8 cellular contexts compared by ENCODE assay signal in genomic region chr14:63174760-63175191, GRCh38. TPM values are rescaled to one million over a fixed set of nuclear protein-coding genes. Genes with fewer than 3 reads are reported as not detected.
A peak's percentile ranks its signal among the peaks of the same experiment; 100 is the strongest.
DNase-seq lines count a peak whose midpoint lies in the region; ATAC-seq and TF ChIP-seq lines count a peak whose summit lies in the region.

No MANE protein-coding gene starts in this region.

- H3K27ac Mint-ChIP-seq in endodermal cell (no peak overlapping the region), mesothelial cell of epicardium (no peak overlapping the region)

- H3K27me3 ChIP-seq in endodermal cell (ENCODE audit: control insufficient read depth, insufficient read depth, low read length, poor library complexity, severe bottlenecking) = no peaks in the 10 kb centered on the region

- TF ChIP-seq CTCF in AG09309 (IDR thresholded peaks at IDR 0.05; ENCODE audit: control insufficient read depth, insufficient read depth, low read depth, low read length, missing control alignments) = peak; percentile 60
- TF ChIP-seq CTCF in endodermal cell (conservative IDR thresholded peaks at IDR 0.05) = peak; percentile 95
- peak; percentile 53 for TF ChIP-seq CTCF in mesothelial cell of epicardium (IDR thresholded peaks at IDR 0.05; ENCODE audit: unreplicated experiment)

- H3K27me3 Mint-ChIP-seq in endodermal cell (ENCODE audit: insufficient read depth) (no peaks in the 10 kb centered on the region), mesothelial cell of epicardium (ENCODE audit: low read depth) (no peaks in the 10 kb centered on the region)

- H3K4me3 Mint-ChIP-seq in endodermal cell (no peak overlapping the region), mesothelial cell of epicardium (no peak overlapping the region)

- ATAC-seq in HG02840 (IDR thresholded peaks at IDR 0.05; ENCODE audit: low FRiP score, unreplicated experiment) (no peak), HG03045 (IDR thresholded peaks at IDR 0.05; ENCODE audit: unreplicated experiment) (no peak)

- H3K4me3 ChIP-seq in AG09309 (ENCODE audit: control insufficient read depth, low read depth, low read length) = no peak overlapping the region
- H3K4me3 ChIP-seq in endodermal cell (ENCODE audit: low read length) = no peak overlapping the region

- peak overlapping the region; percentile 46 for H3K27ac ChIP-seq in endodermal cell (ENCODE audit: low read depth, low read length)

- H3K36me3 ChIP-seq in endodermal cell (ENCODE audit: control insufficient read depth, insufficient read depth, low read length) = no peaks in the 10 kb centered on the region

- no peak overlapping the region for H3K9ac ChIP-seq in endodermal cell (ENCODE audit: extremely low read depth, low read length, poor library complexity, severe bottlenecking)

- CTCF ChIA-PET in HEK293T (lab: Yijun Ruan, JAX) = interaction anchor here (0.6 to 2.0 kb wide), 8 partner anchors 12 to 228 kb away, joined by 3 to 7 read pairs (median 3); no protein-coding TSS in a partner anchor

- H3K36me3 Mint-ChIP-seq in endodermal cell (ENCODE audit: low read depth) (no peaks in the 10 kb centered on the region), mesothelial cell of epicardium (no peaks in the 10 kb centered on the region)

- POLR2A ChIA-PET in HEK293T (lab: Yijun Ruan, JAX) = no interaction called here

- DNase-seq in AG09309 (ENCODE audit: low read depth) = no peak
- DNase-seq in HEK293T (ENCODE audit: extremely low spot score) = peak; percentile 51
- DNase-seq in NCI-H82 (lab: John Stamatoyannopoulos, UW) = peak; percentile 67
- DNase-seq in endodermal cell = no peak
- no peak for DNase-seq in mesothelial cell of epicardium (ENCODE audit: low spot score in 2 of 2, unreplicated experiment in 2 of 2)
- DNase-seq in MV-4-11 (lab: John Stamatoyannopoulos, UW) = no peak

- H3K4me1 Mint-ChIP-seq in endodermal cell (no peaks in the 10 kb centered on the region), mesothelial cell of epicardium (no peaks in the 10 kb centered on the region)

- H3K9me3 Mint-ChIP-seq in endodermal cell (no peaks in the 10 kb centered on the region), mesothelial cell of epicardium (no peaks in the 10 kb centered on the region)

- H3K9me3 ChIP-seq in endodermal cell (ENCODE audit: control insufficient read depth, low read length) = no peaks in the 10 kb centered on the region

- WGBS in endodermal cell (ENCODE audit: insufficient coverage in 1 of 2, insufficient read length in 1 of 2), 2 experiments = 17 to 35% methylated on average over 1 to 2 of the region's 2 CpGs

- no peaks in the 10 kb centered on the region for H3K4me1 ChIP-seq in endodermal cell (ENCODE audit: control insufficient read depth, insufficient read depth, low read length)

TF ChIP-seq in HEK293T, 16 proteins besides CTCF, POLR2A, EP300 and RAD21:
- no peak for TF ChIP-seq SP1 (IDR thresholded peaks at IDR 0.05)
- no peak for TF ChIP-seq ZNF384 (IDR thresholded peaks at IDR 0.05)
- TF ChIP-seq, protein P1, sequence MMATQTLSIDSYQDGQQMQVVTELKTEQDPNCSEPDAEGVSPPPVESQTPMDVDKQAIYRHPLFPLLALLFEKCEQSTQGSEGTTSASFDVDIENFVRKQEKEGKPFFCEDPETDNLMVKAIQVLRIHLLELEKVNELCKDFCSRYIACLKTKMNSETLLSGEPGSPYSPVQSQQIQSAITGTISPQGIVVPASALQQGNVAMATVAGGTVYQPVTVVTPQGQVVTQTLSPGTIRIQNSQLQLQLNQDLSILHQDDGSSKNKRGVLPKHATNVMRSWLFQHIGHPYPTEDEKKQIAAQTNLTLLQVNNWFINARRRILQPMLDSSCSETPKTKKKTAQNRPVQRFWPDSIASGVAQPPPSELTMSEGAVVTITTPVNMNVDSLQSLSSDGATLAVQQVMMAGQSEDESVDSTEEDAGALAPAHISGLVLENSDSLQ (IDR thresholded peaks at IDR 0.05) = no peak
- no peak for TF ChIP-seq BHLHE40 (IDR thresholded peaks at IDR 0.05; ENCODE audit: borderline replicate concordance)
- TF ChIP-seq FOXA1 (IDR thresholded peaks at IDR 0.05) = no peak
- no peak for TF ChIP-seq LEF1 (IDR thresholded peaks at IDR 0.05; ENCODE audit: borderline replicate concordance)
- no peak for TF ChIP-seq NFRKB (IDR thresholded peaks at IDR 0.05)
- no peak for TF ChIP-seq SUZ12 (IDR thresholded peaks at IDR 0.05)
- no peak for TF ChIP-seq TARDBP (IDR thresholded peaks at IDR 0.05)
- TF ChIP-seq CTBP1 (IDR thresholded peaks at IDR 0.05; ENCODE audit: borderline replicate concordance) = no peak
- no peak for TF ChIP-seq ELF4 (IDR thresholded peaks at IDR 0.05)
- TF ChIP-seq L3MBTL2 (conservative IDR thresholded peaks at IDR 0.05) = no peak
- no peak for TF ChIP-seq FOXK2 (IDR thresholded peaks at IDR 0.05)
- TF ChIP-seq HDGF (IDR thresholded peaks at IDR 0.05; ENCODE audit: borderline replicate concordance) = no peak
- no peak for TF ChIP-seq FOXM1 (IDR thresholded peaks at IDR 0.05; ENCODE audit: borderline replicate concordance)
- no peak for TF ChIP-seq ARNT (IDR thresholded peaks at IDR 0.05)

RNA-seq across cellular contexts. Expression of gene RHOJ, which starts 29.5 kb away (rescaled TPM):
- total RNA-seq in endodermal cell (not detected), mesothelial cell of epicardium (12.3 to 15.7 TPM (median 15.2 TPM) in 3 replicates)
- polyA plus RNA-seq in endodermal cell (2013, experiment 1 of 2) = 3.9 TPM
- 7.3 TPM for polyA plus RNA-seq in endodermal cell (2013, experiment 2 of 2)

Comparison
In these comparisons a context has a peak if more than half of its experiments do, and no peak if none do; other contexts are left out.
1. DNase-seq: peak in HEK293T (single experiment) and NCI-H82 (single experiment); none in AG09309 (single experiment), endodermal cell (single experiment), mesothelial cell of epicardium (0 of 2) and MV-4-11 (single experiment).
2. RNA of gene RHOJ, which starts 29.5 kb away (total RNA-seq): 12.3 to 15.7 TPM in mesothelial cell of epicardium; not detected in endodermal cell; every median in the first group is over 10 times any median in the second.
3. Peak in every context shown above with its lines, with median percentiles within 50 percentile points of each other: CTCF ChIP-seq.